In the genomic region with DNA sequence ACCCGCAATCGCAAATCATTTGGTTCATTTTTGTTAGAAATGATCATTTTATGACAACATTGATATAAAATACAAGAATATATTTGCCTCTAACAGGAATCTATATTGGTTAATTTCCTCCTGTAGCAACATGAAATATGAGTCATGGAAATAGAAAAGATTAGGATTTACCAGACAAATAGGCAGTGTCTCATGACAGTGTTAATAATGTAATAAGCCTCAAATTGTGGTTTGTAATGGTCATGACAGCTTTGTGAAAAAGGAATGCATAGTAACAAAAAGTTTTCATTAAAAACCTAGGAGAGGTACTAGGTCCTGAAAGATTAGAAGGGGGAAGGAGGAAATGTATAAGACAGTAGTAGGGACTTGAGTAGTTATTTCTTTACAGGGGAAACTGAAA, we compare ENCODE assay signal across 25 cellular contexts.
"Had no signal": no experiment of that assay in that cellular context is flagged by ENCODE, and none has a peak within 500 bp of the region (broad histone marks: within the 10 kb centered on the region; RNA-seq: fewer than 3 reads in every experiment).

No MANE protein-coding gene starts in this region.

- DNase-seq: activated CD8-positive, alpha-beta memory T cell treated with anti-CD3 and anti-CD28 coated beads, Interleukin-2, amount 10 ng/mL, durations not matched to agents 7 days and 5 days; activated CD8-positive, alpha-beta T cell treated with anti-CD3 and anti-CD28 coated beads for 36 hours; activated gamma-delta T cell; activated naive CD4-positive, alpha-beta T cell treated with anti-CD3 and anti-CD28 coated beads, Interleukin-2, amount 50 U/mL, for 16 hours; activated naive CD8-positive, alpha-beta T cell treated with anti-CD3 and anti-CD28 coated beads, Interleukin-2, amount 50 U/mL, for 24 hours; activated T-cell treated with anti-CD3 and anti-CD28 coated beads for 4 hours; anterior cingulate cortex; body of pancreas; central memory CD4-positive, alpha-beta T cell; colonic mucosa; dorsolateral prefrontal cortex; effector memory CD8-positive, alpha-beta T cell; foreskin melanocyte; glutamatergic neuron; left ventricle myocardium superior; midbrain; natural killer cell; retina; stimulated activated CD4-positive, alpha-beta T cell treated with anti-CD3 and anti-CD28 coated beads, Interleukin-4, amount 100 ng/mL, for 24 hours; stimulated activated naive CD8-positive, alpha-beta T cell treated with anti-CD3 and anti-CD28 coated beads, Interleukin-15, Interleukin-2, amounts not matched to agents 100 U/mL and 50 U/mL, for 24 hours; T-helper 17 cell; upper lobe of left lung had no signal

- H2AFZ ChIP-seq: hepatocyte had no signal

- H3K9me3 ChIP-seq: body of pancreas, colonic mucosa, upper lobe of left lung had no signal

- ATAC-seq: activated CD4-positive, CD25-positive, alpha-beta regulatory T cell treated with anti-CD3 and anti-CD28 coated beads, Interleukin-2, amount 50 U/mL, for 24 hours; activated CD8-positive, alpha-beta memory T cell treated with anti-CD3 and anti-CD28 coated beads, Interleukin-2, amount 10 ng/mL, durations not matched to agents 7 days and 5 days; activated CD8-positive, alpha-beta T cell treated with anti-CD3 and anti-CD28 coated beads for 36 hours; activated naive CD8-positive, alpha-beta T cell treated with anti-CD3 and anti-CD28 coated beads, Interleukin-2, amount 50 U/mL, for 24 hours; body of pancreas; effector memory CD8-positive, alpha-beta T cell; left ventricle myocardium superior; natural killer cell; stimulated activated naive CD8-positive, alpha-beta T cell treated with anti-CD3 and anti-CD28 coated beads, Interleukin-15, Interleukin-2, amounts not matched to agents 100 U/mL and 50 U/mL, for 24 hours; T-helper 17 cell had no signal

- H3K27me3 ChIP-seq: body of pancreas, colonic mucosa, dorsolateral prefrontal cortex, upper lobe of left lung had no signal

- H3K79me2 ChIP-seq: hepatocyte had no signal

- H3K36me3 ChIP-seq: colonic mucosa, upper lobe of left lung had no signal

- H3K4me3 ChIP-seq: body of pancreas, colonic mucosa, dorsolateral prefrontal cortex, hepatocyte, upper lobe of left lung had no signal

- H3K4me2 ChIP-seq: hepatocyte had no signal

- H3K4me1 ChIP-seq: body of pancreas, colonic mucosa, upper lobe of left lung had no signal

- H3K27ac ChIP-seq: body of pancreas, colonic mucosa, dorsolateral prefrontal cortex, hepatocyte, upper lobe of left lung, VCaP had no signal
